Comparison of ENCODE assay signal across 8 cellular contexts in the genomic region with DNA sequence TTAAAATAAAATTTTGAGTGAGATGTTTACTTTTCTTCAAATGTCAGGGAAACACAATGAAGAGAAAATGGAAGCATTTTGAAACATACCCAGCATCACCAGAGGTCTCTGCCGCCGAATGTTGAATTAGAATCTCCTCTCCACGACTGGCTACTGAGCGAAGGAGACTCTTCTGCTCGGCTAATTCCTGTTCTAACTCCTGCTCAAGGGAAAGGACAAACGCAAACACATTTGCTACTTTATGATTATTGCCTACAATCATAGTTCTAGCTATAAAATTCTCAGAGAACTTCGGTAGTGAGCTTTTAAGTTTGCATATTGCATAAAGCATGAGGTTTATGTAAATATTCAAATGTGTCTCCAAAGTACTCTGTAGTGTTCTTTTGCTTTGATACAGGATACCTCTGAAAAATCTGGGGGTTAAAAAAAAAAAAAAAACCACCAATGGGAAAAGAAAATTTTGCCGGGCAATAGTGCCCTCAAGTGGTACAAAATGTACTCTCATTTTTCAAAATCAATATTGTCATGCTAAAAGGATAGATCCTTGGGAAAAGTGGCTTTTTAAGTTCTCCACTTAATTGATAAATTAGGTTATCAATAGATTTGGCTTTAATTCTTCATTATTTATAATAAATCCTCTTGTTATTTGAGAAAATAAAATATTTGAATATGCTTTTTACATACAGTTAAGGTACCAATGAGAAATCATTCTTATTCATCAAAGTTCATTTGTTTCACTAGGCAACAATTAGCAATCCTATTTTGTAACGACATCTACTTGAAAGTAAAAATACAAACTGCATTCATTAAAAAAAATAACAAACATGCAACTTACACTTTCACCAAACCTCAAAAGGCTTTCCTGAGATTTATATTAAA.
DNase-seq lines count a peak whose midpoint lies in the region; ATAC-seq and TF ChIP-seq lines count a peak whose summit lies in the region.

No MANE protein-coding gene starts in this region.

- H3K36me3 Mint-ChIP-seq in neural crest cell (ENCODE audit: low read depth) = no peaks in the 10 kb centered on the region

- peak; percentile 61 for TF ChIP-seq CTCF in AG04450 (IDR thresholded peaks at IDR 0.05; ENCODE audit: low read depth, low read length)
- TF ChIP-seq CTCF in neural crest cell (conservative IDR thresholded peaks at IDR 0.05) = peak; percentile 84

- no peak overlapping the region for H3K4me3 ChIP-seq in AG04450 (ENCODE audit: low read depth, low read length)

- no peak for ATAC-seq in HG03196 (IDR thresholded peaks at IDR 0.05; ENCODE audit: unreplicated experiment)
- no peak for ATAC-seq in HG02571 (IDR thresholded peaks at IDR 0.05; ENCODE audit: unreplicated experiment)
- no peak for ATAC-seq in HG03378 (IDR thresholded peaks at IDR 0.05; ENCODE audit: unreplicated experiment)

- no peak overlapping the region for H3K27ac ChIP-seq in AG04450 (ENCODE audit: low read depth, low read length)

- no peaks in the 10 kb centered on the region for H3K9me3 Mint-ChIP-seq in neural crest cell

- H3K4me3 Mint-ChIP-seq in neural crest cell = no peak overlapping the region

- H3K27ac Mint-ChIP-seq in neural crest cell (ENCODE audit: unreplicated experiment) = no peak overlapping the region

- DNase-seq in AG04450 (ENCODE audit: low read depth, low spot score) (no peak), GM03348 (ENCODE audit: low spot score) (peak; percentile 20), NCI-H526 treated with DMSO at 0.1 percent for 48 hours (lab: John Stamatoyannopoulos, UW) (peak; percentile 75), dermis blood vessel endothelial cell (peak; percentile 55), neural crest cell (ENCODE audit: low read depth, low spot score) (no peak)

- CTCF ChIA-PET in AG04450 (lab: Charles Lee) = interaction anchor here (0.6 to 2.2 kb wide), 39 partner anchors 8 to 821 kb away, joined by 3 to 33 read pairs (median 4); no protein-coding TSS in a partner anchor

- POLR2A ChIA-PET in AG04450 (lab: Yijun Ruan, JAX) = no interaction called here

- H3K27me3 ChIP-seq in AG04450 (ENCODE audit: control insufficient read depth, insufficient read depth, low read length) = no peaks in the 10 kb centered on the region

- H3K9me3 ChIP-seq in AG04450 (ENCODE audit: control insufficient read depth, insufficient read depth, low read length) = no peaks in the 10 kb centered on the region

- H3K27me3 Mint-ChIP-seq in neural crest cell (ENCODE audit: low read depth) = no peaks in the 10 kb centered on the region

- H3K4me1 Mint-ChIP-seq in neural crest cell = no peaks in the 10 kb centered on the region

Comparison
In these comparisons a context has a peak if more than half of its experiments do, and no peak if none do; other contexts are left out.
1. DNase-seq: peak in GM03348 (single experiment), NCI-H526 treated with DMSO at 0.1 percent for 48 hours (single experiment) and dermis blood vessel endothelial cell (single experiment); none in AG04450 (single experiment) and neural crest cell (single experiment).